1 cellular context compared by ENCODE assay signal in the genomic region with DNA sequence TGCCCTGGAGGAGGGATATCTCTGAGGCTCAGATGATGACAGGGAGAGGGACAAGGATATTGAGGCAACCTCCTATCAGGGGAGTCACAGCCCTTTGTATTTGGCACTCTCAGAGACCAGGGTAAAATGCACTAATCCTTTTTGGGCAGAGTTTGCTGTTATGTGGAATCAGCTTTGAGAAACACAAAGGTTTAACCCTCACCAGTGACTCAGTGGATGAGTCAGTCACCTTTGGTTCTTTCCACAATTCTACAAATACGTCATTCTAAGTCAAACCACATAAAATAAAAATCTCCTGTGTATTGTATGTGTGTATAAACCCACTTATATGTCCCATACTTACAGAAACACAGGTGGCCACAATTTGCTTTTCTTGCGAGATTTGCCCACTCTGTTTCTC.
TF ChIP-seq lines count a peak whose summit lies in the region.

No MANE protein-coding gene starts in this region.

TF ChIP-seq in GM23338, 12 proteins besides CTCF, POLR2A, EP300 and RAD21 (continued from another document):
- TF ChIP-seq, protein P1, sequence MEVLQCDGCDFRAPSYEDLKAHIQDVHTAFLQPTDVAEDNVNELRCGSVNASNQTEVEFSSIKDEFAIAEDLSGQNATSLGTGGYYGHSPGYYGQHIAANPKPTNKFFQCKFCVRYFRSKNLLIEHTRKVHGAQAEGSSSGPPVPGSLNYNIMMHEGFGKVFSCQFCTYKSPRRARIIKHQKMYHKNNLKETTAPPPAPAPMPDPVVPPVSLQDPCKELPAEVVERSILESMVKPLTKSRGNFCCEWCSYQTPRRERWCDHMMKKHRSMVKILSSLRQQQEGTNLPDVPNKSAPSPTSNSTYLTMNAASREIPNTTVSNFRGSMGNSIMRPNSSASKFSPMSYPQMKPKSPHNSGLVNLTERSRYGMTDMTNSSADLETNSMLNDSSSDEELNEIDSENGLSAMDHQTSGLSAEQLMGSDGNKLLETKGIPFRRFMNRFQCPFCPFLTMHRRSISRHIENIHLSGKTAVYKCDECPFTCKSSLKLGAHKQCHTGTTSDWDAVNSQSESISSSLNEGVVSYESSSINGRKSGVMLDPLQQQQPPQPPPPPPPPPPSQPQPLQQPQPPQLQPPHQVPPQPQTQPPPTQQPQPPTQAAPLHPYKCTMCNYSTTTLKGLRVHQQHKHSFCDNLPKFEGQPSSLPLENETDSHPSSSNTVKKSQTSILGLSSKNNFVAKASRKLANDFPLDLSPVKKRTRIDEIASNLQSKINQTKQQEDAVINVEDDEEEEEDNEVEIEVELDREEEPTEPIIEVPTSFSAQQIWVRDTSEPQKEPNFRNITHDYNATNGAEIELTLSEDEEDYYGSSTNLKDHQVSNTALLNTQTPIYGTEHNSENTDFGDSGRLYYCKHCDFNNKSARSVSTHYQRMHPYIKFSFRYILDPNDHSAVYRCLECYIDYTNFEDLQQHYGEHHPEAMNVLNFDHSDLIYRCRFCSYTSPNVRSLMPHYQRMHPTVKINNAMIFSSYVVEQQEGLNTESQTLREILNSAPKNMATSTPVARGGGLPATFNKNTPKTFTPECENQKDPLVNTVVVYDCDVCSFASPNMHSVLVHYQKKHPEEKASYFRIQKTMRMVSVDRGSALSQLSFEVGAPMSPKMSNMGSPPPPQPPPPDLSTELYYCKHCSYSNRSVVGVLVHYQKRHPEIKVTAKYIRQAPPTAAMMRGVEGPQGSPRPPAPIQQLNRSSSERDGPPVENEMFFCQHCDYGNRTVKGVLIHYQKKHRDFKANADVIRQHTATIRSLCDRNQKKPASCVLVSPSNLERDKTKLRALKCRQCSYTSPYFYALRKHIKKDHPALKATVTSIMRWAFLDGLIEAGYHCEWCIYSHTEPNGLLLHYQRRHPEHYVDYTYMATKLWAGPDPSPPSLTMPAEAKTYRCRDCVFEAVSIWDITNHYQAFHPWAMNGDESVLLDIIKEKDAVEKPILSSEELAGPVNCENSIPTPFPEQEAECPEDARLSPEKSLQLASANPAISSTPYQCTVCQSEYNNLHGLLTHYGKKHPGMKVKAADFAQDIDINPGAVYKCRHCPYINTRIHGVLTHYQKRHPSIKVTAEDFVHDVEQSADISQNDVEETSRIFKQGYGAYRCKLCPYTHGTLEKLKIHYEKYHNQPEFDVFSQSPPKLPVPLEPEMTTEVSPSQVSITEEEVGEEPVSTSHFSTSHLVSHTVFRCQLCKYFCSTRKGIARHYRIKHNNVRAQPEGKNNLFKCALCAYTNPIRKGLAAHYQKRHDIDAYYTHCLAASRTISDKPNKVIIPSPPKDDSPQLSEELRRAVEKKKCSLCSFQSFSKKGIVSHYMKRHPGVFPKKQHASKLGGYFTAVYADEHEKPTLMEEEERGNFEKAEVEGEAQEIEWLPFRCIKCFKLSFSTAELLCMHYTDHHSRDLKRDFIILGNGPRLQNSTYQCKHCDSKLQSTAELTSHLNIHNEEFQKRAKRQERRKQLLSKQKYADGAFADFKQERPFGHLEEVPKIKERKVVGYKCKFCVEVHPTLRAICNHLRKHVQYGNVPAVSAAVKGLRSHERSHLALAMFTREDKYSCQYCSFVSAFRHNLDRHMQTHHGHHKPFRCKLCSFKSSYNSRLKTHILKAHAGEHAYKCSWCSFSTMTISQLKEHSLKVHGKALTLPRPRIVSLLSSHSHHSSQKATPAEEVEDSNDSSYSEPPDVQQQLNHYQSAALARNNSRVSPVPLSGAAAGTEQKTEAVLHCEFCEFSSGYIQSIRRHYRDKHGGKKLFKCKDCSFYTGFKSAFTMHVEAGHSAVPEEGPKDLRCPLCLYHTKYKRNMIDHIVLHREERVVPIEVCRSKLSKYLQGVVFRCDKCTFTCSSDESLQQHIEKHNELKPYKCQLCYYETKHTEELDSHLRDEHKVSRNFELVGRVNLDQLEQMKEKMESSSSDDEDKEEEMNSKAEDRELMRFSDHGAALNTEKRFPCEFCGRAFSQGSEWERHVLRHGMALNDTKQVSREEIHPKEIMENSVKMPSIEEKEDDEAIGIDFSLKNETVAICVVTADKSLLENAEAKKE (CRISPR knock-in tag; IDR thresholded peaks at IDR 0.05): no peak
